1 cellular context compared by ENCODE assay signal in genomic region chr5:113166710-113167366, GRCh38.
TF ChIP-seq lines count a peak whose summit lies in the region.

No MANE protein-coding gene starts in this region.

TF ChIP-seq in HEK293, 187 proteins besides CTCF, POLR2A, EP300 and RAD21 (continued from another document):
- TF ChIP-seq, protein P1, sequence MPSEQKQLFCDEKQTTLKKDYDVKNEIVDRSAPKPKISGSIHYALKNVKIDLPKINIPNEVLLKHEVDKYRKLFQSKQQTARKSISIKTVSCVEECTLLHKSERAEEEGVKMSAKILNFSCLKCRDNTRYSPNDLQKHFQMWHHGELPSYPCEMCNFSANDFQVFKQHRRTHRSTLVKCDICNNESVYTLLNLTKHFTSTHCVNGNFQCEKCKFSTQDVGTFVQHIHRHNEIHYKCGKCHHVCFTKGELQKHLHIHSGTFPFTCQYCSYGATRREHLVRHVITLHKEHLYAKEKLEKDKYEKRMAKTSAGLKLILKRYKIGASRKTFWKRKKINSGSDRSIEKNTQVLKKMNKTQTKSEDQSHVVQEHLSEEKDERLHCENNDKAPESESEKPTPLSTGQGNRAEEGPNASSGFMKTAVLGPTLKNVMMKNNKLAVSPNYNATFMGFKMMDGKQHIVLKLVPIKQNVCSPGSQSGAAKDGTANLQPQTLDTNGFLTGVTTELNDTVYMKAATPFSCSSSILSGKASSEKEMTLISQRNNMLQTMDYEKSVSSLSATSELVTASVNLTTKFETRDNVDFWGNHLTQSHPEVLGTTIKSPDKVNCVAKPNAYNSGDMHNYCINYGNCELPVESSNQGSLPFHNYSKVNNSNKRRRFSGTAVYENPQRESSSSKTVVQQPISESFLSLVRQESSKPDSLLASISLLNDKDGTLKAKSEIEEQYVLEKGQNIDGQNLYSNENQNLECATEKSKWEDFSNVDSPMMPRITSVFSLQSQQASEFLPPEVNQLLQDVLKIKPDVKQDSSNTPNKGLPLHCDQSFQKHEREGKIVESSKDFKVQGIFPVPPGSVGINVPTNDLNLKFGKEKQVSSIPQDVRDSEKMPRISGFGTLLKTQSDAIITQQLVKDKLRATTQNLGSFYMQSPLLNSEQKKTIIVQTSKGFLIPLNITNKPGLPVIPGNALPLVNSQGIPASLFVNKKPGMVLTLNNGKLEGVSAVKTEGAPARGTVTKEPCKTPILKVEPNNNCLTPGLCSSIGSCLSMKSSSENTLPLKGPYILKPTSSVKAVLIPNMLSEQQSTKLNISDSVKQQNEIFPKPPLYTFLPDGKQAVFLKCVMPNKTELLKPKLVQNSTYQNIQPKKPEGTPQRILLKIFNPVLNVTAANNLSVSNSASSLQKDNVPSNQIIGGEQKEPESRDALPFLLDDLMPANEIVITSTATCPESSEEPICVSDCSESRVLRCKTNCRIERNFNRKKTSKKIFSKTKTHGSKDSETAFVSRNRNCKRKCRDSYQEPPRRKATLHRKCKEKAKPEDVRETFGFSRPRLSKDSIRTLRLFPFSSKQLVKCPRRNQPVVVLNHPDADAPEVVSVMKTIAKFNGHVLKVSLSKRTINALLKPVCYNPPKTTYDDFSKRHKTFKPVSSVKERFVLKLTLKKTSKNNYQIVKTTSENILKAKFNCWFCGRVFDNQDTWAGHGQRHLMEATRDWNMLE (tag by site-specific recombination; conservative IDR thresholded peaks at IDR 0.05; ENCODE audit: low read depth): 0 out of 2 replicates have a peak, but pooled peaks have one; percentile 23
- TF ChIP-seq ZNF423 (tag by site-specific recombination; IDR thresholded peaks at IDR 0.05) (no peak), ZNF121 (tag by site-specific recombination; IDR thresholded peaks at IDR 0.05) (no peak), ZNF596 (tag by site-specific recombination; IDR thresholded peaks at IDR 0.05) (0 out of 2 replicates have a peak, but pooled peaks have one; percentile 12), ZNF366 (tag by site-specific recombination; conservative IDR thresholded peaks at IDR 0.05) (peak; percentile 60), ZBTB7A (tag by site-specific recombination; IDR thresholded peaks at IDR 0.05; ENCODE audit: low read depth) (no peak), ZFP37 (tag by site-specific recombination; IDR thresholded peaks at IDR 0.05) (0 out of 2 replicates have a peak, but pooled peaks have one; percentile 29), ZNF600 (tag by site-specific recombination; IDR thresholded peaks at IDR 0.05) (peak; percentile 79), SP7 (tag by site-specific recombination; IDR thresholded peaks at IDR 0.05) (peak; percentile 52; the same call in 1 of the 2 replicates)
